ENCODE assay signal across 27 cellular contexts in the genomic region with DNA sequence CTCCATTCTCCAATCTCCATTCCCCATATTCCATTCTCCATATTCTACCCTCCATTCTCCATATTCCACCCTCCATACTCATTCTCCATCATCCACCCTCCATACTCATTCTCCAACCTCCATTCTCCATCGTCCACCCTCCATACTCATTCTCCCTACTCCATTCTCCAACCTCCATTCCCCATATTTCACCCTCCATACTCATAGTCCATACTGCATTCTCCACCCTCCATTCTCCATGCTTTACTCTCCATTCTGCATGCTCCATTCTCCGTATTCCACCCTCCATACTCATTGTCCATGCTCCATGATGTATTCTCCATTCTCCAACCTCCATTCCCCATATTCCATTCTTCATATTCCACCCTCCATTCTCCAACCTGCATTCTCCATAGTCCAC.
"Had no signal": no experiment of that assay in that cellular context is flagged by ENCODE, and none has a peak within 500 bp of the region (broad histone marks: within the 10 kb centered on the region; RNA-seq: fewer than 3 reads in every experiment).

No MANE protein-coding gene starts in this region.

- H3K36me3 ChIP-seq: colonic mucosa, esophagus muscularis mucosa, esophagus squamous epithelium, gastrocnemius medialis, gastroesophageal sphincter, heart left ventricle, heart right ventricle had no signal

- H3K27me3 ChIP-seq: colonic mucosa, esophagus muscularis mucosa had no signal

- H3K9me3 ChIP-seq: colonic mucosa, esophagus muscularis mucosa, esophagus squamous epithelium, gastrocnemius medialis, gastroesophageal sphincter, heart left ventricle, heart right ventricle had no signal

- H3K4me3 ChIP-seq: colonic mucosa, coronary artery, dorsolateral prefrontal cortex, esophagus muscularis mucosa, esophagus squamous epithelium, gastrocnemius medialis, gastroesophageal sphincter, heart left ventricle, heart right ventricle had no signal

- FAIRE-seq: colon, endometrium, endothelial cell of umbilical vein, frontal cortex had no signal

- H3K27ac ChIP-seq: colonic mucosa, coronary artery, dorsolateral prefrontal cortex, epithelial cell of prostate, esophagus muscularis mucosa, esophagus squamous epithelium, foreskin keratinocyte, gastrocnemius medialis, gastroesophageal sphincter, heart left ventricle, heart right ventricle had no signal

- DNase-seq: colonic mucosa; cortex of kidney; dermis blood vessel endothelial cell; dorsolateral prefrontal cortex; effector CD4-positive, alpha-beta T cell; effector CD8-positive, alpha-beta T cell; effector memory CD4-positive, alpha-beta T cell; effector memory CD8-positive, alpha-beta T cell; endodermal cell; esophagus squamous epithelium; foreskin fibroblast; foreskin keratinocyte; foreskin melanocyte; gastrocnemius medialis; glutamatergic neuron; head of caudate nucleus; heart left ventricle; heart right ventricle had no signal

- ATAC-seq: effector memory CD8-positive, alpha-beta T cell; esophagus mucosa; foreskin keratinocyte; gastrocnemius medialis; gastroesophageal sphincter; heart left ventricle; heart right ventricle had no signal

- H3K4me1 ChIP-seq: colonic mucosa, esophagus muscularis mucosa, esophagus squamous epithelium, foreskin keratinocyte, gastrocnemius medialis, gastroesophageal sphincter, heart left ventricle, heart right ventricle had no signal
